1 cellular context compared by ENCODE assay signal in the genomic region with DNA sequence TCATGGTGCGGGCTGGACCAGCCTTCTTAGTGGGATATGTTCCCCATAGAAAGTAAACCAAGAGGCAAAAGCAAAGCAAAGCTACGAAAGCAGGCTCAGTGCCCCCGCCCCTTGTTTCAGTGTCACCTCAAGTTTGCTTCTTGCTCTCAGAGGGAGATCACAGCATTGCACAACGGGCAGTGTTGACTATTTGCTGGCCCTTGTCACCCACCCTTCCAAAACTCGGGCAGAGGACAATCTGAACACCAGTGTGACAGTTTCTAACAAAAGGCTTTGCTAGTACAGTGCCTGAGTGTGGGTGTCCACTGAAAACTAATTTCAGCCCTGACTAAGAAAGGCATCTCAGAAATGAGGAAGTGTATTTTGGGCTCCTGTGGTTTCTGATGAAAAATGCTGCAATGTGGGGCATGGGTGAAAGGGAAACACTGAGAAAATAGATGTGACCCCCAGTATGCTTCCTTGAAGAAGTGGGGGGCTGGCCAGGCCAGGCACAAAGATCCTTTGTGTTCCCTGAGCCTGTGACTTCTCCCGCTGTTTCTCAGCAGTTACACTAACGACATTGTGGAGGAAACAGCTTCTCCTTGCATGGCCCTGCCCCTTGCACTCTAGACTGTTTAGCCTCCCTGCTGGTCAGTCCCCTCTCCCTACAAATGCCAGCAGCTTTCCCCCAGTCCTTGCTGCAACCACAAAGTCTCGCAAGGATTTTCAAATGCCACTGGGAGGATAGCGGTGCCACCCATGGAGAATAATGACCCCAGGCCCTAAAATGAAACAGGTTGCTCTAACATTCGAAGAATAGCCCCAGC.
TF ChIP-seq lines count a peak whose summit lies in the region.

No MANE protein-coding gene starts in this region.

TF ChIP-seq in HepG2, 621 proteins besides CTCF, POLR2A, EP300 and RAD21 (continued from another document and continues in another):
- TF ChIP-seq, protein P1, sequence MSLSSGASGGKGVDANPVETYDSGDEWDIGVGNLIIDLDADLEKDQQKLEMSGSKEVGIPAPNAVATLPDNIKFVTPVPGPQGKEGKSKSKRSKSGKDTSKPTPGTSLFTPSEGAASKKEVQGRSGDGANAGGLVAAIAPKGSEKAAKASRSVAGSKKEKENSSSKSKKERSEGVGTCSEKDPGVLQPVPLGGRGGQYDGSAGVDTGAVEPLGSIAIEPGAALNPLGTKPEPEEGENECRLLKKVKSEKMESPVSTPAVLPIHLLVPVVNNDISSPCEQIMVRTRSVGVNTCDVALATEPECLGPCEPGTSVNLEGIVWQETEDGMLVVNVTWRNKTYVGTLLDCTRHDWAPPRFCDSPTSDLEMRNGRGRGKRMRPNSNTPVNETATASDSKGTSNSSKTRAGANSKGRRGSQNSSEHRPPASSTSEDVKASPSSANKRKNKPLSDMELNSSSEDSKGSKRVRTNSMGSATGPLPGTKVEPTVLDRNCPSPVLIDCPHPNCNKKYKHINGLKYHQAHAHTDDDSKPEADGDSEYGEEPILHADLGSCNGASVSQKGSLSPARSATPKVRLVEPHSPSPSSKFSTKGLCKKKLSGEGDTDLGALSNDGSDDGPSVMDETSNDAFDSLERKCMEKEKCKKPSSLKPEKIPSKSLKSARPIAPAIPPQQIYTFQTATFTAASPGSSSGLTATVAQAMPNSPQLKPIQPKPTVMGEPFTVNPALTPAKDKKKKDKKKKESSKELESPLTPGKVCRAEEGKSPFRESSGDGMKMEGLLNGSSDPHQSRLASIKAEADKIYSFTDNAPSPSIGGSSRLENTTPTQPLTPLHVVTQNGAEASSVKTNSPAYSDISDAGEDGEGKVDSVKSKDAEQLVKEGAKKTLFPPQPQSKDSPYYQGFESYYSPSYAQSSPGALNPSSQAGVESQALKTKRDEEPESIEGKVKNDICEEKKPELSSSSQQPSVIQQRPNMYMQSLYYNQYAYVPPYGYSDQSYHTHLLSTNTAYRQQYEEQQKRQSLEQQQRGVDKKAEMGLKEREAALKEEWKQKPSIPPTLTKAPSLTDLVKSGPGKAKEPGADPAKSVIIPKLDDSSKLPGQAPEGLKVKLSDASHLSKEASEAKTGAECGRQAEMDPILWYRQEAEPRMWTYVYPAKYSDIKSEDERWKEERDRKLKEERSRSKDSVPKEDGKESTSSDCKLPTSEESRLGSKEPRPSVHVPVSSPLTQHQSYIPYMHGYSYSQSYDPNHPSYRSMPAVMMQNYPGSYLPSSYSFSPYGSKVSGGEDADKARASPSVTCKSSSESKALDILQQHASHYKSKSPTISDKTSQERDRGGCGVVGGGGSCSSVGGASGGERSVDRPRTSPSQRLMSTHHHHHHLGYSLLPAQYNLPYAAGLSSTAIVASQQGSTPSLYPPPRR (CRISPR knock-in tag; IDR thresholded peaks at IDR 0.05; ENCODE audit: borderline replicate concordance): no peak
- TF ChIP-seq, protein P2, sequence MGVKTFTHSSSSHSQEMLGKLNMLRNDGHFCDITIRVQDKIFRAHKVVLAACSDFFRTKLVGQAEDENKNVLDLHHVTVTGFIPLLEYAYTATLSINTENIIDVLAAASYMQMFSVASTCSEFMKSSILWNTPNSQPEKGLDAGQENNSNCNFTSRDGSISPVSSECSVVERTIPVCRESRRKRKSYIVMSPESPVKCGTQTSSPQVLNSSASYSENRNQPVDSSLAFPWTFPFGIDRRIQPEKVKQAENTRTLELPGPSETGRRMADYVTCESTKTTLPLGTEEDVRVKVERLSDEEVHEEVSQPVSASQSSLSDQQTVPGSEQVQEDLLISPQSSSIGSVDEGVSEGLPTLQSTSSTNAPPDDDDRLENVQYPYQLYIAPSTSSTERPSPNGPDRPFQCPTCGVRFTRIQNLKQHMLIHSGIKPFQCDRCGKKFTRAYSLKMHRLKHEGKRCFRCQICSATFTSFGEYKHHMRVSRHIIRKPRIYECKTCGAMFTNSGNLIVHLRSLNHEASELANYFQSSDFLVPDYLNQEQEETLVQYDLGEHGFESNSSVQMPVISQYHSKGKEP (CRISPR knock-in tag; IDR thresholded peaks at IDR 0.05): no peak
- TF ChIP-seq, protein P3, sequence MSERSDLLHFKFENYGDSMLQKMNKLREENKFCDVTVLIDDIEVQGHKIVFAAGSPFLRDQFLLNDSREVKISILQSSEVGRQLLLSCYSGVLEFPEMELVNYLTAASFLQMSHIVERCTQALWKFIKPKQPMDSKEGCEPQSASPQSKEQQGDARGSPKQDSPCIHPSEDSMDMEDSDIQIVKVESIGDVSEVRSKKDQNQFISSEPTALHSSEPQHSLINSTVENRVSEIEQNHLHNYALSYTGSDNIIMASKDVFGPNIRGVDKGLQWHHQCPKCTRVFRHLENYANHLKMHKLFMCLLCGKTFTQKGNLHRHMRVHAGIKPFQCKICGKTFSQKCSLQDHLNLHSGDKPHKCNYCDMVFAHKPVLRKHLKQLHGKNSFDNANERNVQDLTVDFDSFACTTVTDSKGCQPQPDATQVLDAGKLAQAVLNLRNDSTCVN (CRISPR knock-in tag; IDR thresholded peaks at IDR 0.05; ENCODE audit: borderline replicate concordance): no peak
- TF ChIP-seq ZC3H13 (CRISPR knock-in tag; IDR thresholded peaks at IDR 0.05) (no peak), MBD4 (IDR thresholded peaks at IDR 0.05; ENCODE audit: borderline replicate concordance, low read length) (no peak), HCFC1 (IDR thresholded peaks at IDR 0.05; ENCODE audit: low read depth, low read length) (no peak), ZNF670 (CRISPR knock-in tag; IDR thresholded peaks at IDR 0.05; ENCODE audit: borderline replicate concordance) (peak; percentile 59; the same call in 1 of the 2 replicates), ZNF776 (CRISPR knock-in tag; IDR thresholded peaks at IDR 0.05) (no peak), NFIC (IDR thresholded peaks at IDR 0.05; ENCODE audit: low read length) (no peak), ZSCAN25 (CRISPR knock-in tag; IDR thresholded peaks at IDR 0.05) (no peak), HMG20B (CRISPR knock-in tag; conservative IDR thresholded peaks at IDR 0.05) (no peak), DR1 (CRISPR knock-in tag; IDR thresholded peaks at IDR 0.05) (no peak), SOX6 (IDR thresholded peaks at IDR 0.05) (no peak), SOX6 (CRISPR knock-in tag; IDR thresholded peaks at IDR 0.05) (peak; percentile 79), RBM39 (IDR thresholded peaks at IDR 0.05; ENCODE audit: low read depth, low read length, poor library complexity, severe bottlenecking) (no peak), TGIF2 (CRISPR knock-in tag; IDR thresholded peaks at IDR 0.05) (no peak), FOXA3 (CRISPR knock-in tag; IDR thresholded peaks at IDR 0.05) (no peak; the same call in 1 of the 2 replicates), ARNT (IDR thresholded peaks at IDR 0.05) (no peak)
- TF ChIP-seq, protein P4, sequence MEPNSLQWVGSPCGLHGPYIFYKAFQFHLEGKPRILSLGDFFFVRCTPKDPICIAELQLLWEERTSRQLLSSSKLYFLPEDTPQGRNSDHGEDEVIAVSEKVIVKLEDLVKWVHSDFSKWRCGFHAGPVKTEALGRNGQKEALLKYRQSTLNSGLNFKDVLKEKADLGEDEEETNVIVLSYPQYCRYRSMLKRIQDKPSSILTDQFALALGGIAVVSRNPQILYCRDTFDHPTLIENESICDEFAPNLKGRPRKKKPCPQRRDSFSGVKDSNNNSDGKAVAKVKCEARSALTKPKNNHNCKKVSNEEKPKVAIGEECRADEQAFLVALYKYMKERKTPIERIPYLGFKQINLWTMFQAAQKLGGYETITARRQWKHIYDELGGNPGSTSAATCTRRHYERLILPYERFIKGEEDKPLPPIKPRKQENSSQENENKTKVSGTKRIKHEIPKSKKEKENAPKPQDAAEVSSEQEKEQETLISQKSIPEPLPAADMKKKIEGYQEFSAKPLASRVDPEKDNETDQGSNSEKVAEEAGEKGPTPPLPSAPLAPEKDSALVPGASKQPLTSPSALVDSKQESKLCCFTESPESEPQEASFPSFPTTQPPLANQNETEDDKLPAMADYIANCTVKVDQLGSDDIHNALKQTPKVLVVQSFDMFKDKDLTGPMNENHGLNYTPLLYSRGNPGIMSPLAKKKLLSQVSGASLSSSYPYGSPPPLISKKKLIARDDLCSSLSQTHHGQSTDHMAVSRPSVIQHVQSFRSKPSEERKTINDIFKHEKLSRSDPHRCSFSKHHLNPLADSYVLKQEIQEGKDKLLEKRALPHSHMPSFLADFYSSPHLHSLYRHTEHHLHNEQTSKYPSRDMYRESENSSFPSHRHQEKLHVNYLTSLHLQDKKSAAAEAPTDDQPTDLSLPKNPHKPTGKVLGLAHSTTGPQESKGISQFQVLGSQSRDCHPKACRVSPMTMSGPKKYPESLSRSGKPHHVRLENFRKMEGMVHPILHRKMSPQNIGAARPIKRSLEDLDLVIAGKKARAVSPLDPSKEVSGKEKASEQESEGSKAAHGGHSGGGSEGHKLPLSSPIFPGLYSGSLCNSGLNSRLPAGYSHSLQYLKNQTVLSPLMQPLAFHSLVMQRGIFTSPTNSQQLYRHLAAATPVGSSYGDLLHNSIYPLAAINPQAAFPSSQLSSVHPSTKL (CRISPR knock-in tag; IDR thresholded peaks at IDR 0.05): 0 out of 2 replicates have a peak, but pooled peaks have one; percentile 15
- TF ChIP-seq, protein P5, sequence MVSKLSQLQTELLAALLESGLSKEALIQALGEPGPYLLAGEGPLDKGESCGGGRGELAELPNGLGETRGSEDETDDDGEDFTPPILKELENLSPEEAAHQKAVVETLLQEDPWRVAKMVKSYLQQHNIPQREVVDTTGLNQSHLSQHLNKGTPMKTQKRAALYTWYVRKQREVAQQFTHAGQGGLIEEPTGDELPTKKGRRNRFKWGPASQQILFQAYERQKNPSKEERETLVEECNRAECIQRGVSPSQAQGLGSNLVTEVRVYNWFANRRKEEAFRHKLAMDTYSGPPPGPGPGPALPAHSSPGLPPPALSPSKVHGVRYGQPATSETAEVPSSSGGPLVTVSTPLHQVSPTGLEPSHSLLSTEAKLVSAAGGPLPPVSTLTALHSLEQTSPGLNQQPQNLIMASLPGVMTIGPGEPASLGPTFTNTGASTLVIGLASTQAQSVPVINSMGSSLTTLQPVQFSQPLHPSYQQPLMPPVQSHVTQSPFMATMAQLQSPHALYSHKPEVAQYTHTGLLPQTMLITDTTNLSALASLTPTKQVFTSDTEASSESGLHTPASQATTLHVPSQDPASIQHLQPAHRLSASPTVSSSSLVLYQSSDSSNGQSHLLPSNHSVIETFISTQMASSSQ (IDR thresholded peaks at IDR 0.05; ENCODE audit: low read depth): no peak
- TF ChIP-seq, protein P5 (CRISPR knock-in tag; IDR thresholded peaks at IDR 0.05; ENCODE audit: borderline replicate concordance): peak; percentile 22; the same call in 1 of the 2 replicates
- TF ChIP-seq, protein P6, sequence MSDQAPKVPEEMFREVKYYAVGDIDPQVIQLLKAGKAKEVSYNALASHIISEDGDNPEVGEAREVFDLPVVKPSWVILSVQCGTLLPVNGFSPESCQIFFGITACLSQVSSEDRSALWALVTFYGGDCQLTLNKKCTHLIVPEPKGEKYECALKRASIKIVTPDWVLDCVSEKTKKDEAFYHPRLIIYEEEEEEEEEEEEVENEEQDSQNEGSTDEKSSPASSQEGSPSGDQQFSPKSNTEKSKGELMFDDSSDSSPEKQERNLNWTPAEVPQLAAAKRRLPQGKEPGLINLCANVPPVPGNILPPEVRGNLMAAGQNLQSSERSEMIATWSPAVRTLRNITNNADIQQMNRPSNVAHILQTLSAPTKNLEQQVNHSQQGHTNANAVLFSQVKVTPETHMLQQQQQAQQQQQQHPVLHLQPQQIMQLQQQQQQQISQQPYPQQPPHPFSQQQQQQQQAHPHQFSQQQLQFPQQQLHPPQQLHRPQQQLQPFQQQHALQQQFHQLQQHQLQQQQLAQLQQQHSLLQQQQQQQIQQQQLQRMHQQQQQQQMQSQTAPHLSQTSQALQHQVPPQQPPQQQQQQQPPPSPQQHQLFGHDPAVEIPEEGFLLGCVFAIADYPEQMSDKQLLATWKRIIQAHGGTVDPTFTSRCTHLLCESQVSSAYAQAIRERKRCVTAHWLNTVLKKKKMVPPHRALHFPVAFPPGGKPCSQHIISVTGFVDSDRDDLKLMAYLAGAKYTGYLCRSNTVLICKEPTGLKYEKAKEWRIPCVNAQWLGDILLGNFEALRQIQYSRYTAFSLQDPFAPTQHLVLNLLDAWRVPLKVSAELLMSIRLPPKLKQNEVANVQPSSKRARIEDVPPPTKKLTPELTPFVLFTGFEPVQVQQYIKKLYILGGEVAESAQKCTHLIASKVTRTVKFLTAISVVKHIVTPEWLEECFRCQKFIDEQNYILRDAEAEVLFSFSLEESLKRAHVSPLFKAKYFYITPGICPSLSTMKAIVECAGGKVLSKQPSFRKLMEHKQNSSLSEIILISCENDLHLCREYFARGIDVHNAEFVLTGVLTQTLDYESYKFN (CRISPR knock-in tag; conservative IDR thresholded peaks at IDR 0.05): peak; percentile 64
- TF ChIP-seq, protein P7, sequence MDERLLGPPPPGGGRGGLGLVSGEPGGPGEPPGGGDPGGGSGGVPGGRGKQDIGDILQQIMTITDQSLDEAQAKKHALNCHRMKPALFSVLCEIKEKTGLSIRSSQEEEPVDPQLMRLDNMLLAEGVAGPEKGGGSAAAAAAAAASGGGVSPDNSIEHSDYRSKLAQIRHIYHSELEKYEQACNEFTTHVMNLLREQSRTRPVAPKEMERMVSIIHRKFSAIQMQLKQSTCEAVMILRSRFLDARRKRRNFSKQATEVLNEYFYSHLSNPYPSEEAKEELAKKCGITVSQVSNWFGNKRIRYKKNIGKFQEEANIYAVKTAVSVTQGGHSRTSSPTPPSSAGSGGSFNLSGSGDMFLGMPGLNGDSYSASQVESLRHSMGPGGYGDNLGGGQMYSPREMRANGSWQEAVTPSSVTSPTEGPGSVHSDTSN (CRISPR knock-in tag; IDR thresholded peaks at IDR 0.05): no peak
- TF ChIP-seq, protein P8, sequence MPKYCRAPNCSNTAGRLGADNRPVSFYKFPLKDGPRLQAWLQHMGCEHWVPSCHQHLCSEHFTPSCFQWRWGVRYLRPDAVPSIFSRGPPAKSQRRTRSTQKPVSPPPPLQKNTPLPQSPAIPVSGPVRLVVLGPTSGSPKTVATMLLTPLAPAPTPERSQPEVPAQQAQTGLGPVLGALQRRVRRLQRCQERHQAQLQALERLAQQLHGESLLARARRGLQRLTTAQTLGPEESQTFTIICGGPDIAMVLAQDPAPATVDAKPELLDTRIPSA (CRISPR knock-in tag; IDR thresholded peaks at IDR 0.05; ENCODE audit: borderline replicate concordance): no peak
- TF ChIP-seq, protein P9, sequence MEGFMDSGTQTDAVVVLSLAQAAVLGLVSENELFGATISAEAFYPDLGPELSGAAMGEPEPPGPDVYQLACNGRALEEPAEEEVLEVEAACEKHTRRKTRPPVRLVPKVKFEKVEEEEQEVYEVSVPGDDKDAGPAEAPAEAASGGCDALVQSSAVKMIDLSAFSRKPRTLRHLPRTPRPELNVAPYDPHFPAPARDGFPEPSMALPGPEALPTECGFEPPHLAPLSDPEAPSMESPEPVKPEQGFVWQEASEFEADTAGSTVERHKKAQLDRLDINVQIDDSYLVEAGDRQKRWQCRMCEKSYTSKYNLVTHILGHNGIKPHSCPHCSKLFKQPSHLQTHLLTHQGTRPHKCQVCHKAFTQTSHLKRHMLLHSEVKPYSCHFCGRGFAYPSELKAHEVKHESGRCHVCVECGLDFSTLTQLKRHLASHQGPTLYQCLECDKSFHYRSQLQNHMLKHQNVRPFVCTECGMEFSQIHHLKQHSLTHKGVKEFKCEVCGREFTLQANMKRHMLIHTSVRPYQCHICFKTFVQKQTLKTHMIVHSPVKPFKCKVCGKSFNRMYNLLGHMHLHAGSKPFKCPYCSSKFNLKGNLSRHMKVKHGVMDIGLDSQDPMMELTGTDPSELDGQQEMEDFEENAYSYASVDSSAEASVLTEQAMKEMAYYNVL (CRISPR knock-in tag; IDR thresholded peaks at IDR 0.05; ENCODE audit: borderline replicate concordance): no peak
